ENCODE assay signal across 29 cellular contexts in genomic region chr20:49335456-49335855, GRCh38.
"Had no signal": no experiment of that assay in that cellular context is flagged by ENCODE, and none has a peak within 500 bp of the region (broad histone marks: within the 10 kb centered on the region; RNA-seq: fewer than 3 reads in every experiment).

No MANE protein-coding gene starts in this region.

- H3K4me1 ChIP-seq: suprapubic skin, testis, thyroid gland, tibial nerve, transverse colon, upper lobe of left lung, upper lobe of right lung, uterus, vagina had no signal

- H3K27ac Mint-ChIP-seq: stimulated activated effector memory CD8-positive, alpha-beta T cell treated with anti-CD3 and anti-CD28 coated beads, Interleukin-12 subunit alpha, Interleukin-12 subunit beta, amount 100 ng/mL, for 72 hours; stimulated activated memory B cell treated with anti-CD40 and anti-IgM and Interleukin-4, amounts not matched to agents 10 μg/mL and 1 μg/mL and 100 μg/mL, for 72 hours; stimulated activated naive B cell treated with anti-CD40 and anti-IgM and Interleukin-4, amounts not matched to agents 10 μg/mL and 1 μg/mL and 100 μg/mL, for 72 hours; stimulated activated naive CD8-positive, alpha-beta T cell treated with anti-CD3 and anti-CD28 coated beads, Interleukin-15, amount 100 ng/mL, for 72 hours; stimulated activated naive CD8-positive, alpha-beta T cell treated with anti-CD3 and anti-CD28 coated beads, Interleukin-15, Interleukin-2, amounts not matched to agents 100 ng/mL and 50 ng/mL, for 24 hours; type B pancreatic cell had no signal

- H3K4me3 Mint-ChIP-seq: stimulated activated effector memory CD8-positive, alpha-beta T cell treated with anti-CD3 and anti-CD28 coated beads, Interleukin-12 subunit alpha, Interleukin-12 subunit beta, amount 100 ng/mL, for 72 hours; stimulated activated memory B cell treated with anti-CD40 and anti-IgM and Interleukin-4, amounts not matched to agents 10 μg/mL and 1 μg/mL and 100 μg/mL, for 72 hours; stimulated activated naive B cell treated with anti-CD40 and anti-IgM and Interleukin-4, amounts not matched to agents 10 μg/mL and 1 μg/mL and 100 μg/mL, for 72 hours; stimulated activated naive CD8-positive, alpha-beta T cell treated with anti-CD3 and anti-CD28 coated beads, Interleukin-15, amount 100 ng/mL, for 72 hours; stimulated activated naive CD8-positive, alpha-beta T cell treated with anti-CD3 and anti-CD28 coated beads, Interleukin-15, Interleukin-2, amounts not matched to agents 100 ng/mL and 50 ng/mL, for 24 hours; type B pancreatic cell had no signal

- H3K4me3 ChIP-seq: stomach, suprapubic skin, testis, thoracic aorta, thyroid gland, tibial artery, tibial nerve, transverse colon, upper lobe of left lung, upper lobe of right lung, uterus, vagina had no signal

- H3K9me3 ChIP-seq: stomach, suprapubic skin, testis, thoracic aorta, thyroid gland, tibial artery, tibial nerve, transverse colon, upper lobe of left lung, upper lobe of right lung, uterus, vagina had no signal

- H3K36me3 Mint-ChIP-seq: stimulated activated effector memory CD8-positive, alpha-beta T cell treated with anti-CD3 and anti-CD28 coated beads, Interleukin-12 subunit alpha, Interleukin-12 subunit beta, amount 100 ng/mL, for 72 hours; stimulated activated memory B cell treated with anti-CD40 and anti-IgM and Interleukin-4, amounts not matched to agents 10 μg/mL and 1 μg/mL and 100 μg/mL, for 72 hours; stimulated activated naive B cell treated with anti-CD40 and anti-IgM and Interleukin-4, amounts not matched to agents 10 μg/mL and 1 μg/mL and 100 μg/mL, for 72 hours; type B pancreatic cell had no signal

- H3K36me3 ChIP-seq: stomach, suprapubic skin, thoracic aorta, thyroid gland, tibial artery, tibial nerve, transverse colon, upper lobe of left lung, upper lobe of right lung, uterus, vagina had no signal

- H3K4me1 Mint-ChIP-seq: stimulated activated effector memory CD8-positive, alpha-beta T cell treated with anti-CD3 and anti-CD28 coated beads, Interleukin-12 subunit alpha, Interleukin-12 subunit beta, amount 100 ng/mL, for 72 hours; stimulated activated memory B cell treated with anti-CD40 and anti-IgM and Interleukin-4, amounts not matched to agents 10 μg/mL and 1 μg/mL and 100 μg/mL, for 72 hours; stimulated activated naive CD8-positive, alpha-beta T cell treated with anti-CD3 and anti-CD28 coated beads, Interleukin-15, amount 100 ng/mL, for 72 hours had no signal

- ATAC-seq: stimulated activated effector memory CD8-positive, alpha-beta T cell treated with anti-CD3 and anti-CD28 coated beads, Interleukin-12 subunit alpha, Interleukin-12 subunit beta, amount 100 ng/mL, for 72 hours; stimulated activated memory B cell treated with anti-CD40 and anti-IgM and Interleukin-4, amounts not matched to agents 10 μg/mL and 1 μg/mL and 100 μg/mL, for 72 hours; stimulated activated naive B cell treated with anti-CD40 and anti-IgM and Interleukin-4, amounts not matched to agents 10 μg/mL and 1 μg/mL and 100 μg/mL, for 72 hours; stimulated activated naive CD8-positive, alpha-beta T cell treated with anti-CD3 and anti-CD28 coated beads, Interleukin-15, amount 100 ng/mL, for 72 hours; stimulated activated naive CD8-positive, alpha-beta T cell treated with anti-CD3 and anti-CD28 coated beads, Interleukin-15, Interleukin-2, amounts not matched to agents 100 U/mL and 50 U/mL, for 24 hours; upper lobe of right lung had no signal

- FAIRE-seq: urothelium cell line had no signal

- H3K27me3 ChIP-seq: testis, thyroid gland, transverse colon, upper lobe of left lung, uterus, vagina had no signal

- DNase-seq: stimulated activated CD4-positive, alpha-beta T cell treated with anti-CD3 and anti-CD28 coated beads, Interleukin-2, amount 100 ng/mL, for 48 hours; stimulated activated CD4-positive, alpha-beta T cell treated with anti-CD3 and anti-CD28 coated beads, Interleukin-4, amount 100 ng/mL, for 1 hour; stimulated activated CD4-positive, alpha-beta T cell treated with anti-CD3 and anti-CD28 coated beads, Interleukin-4, amount 100 ng/mL, for 24 hours; stimulated activated CD4-positive, alpha-beta T cell treated with anti-CD3 and anti-CD28 coated beads, Interleukin-4, amount 100 ng/mL, for 4 hours; stimulated activated CD8-positive, alpha-beta memory T cell treated with anti-CD3 and anti-CD28 coated beads, Interleukin-4, amount 100 ng/mL, for 48 hours; stimulated activated naive B cell treated with anti-CD40 and anti-IgM and Interleukin-4, amounts not matched to agents 10 μg/mL and 1 μg/mL and 100 μg/mL, for 72 hours; stimulated activated naive CD4-positive, alpha-beta T cell; stimulated activated naive CD4-positive, alpha-beta T cell treated with Interleukin-2 at 50 U/mL for 16 hours; stimulated activated naive CD8-positive, alpha-beta T cell treated with anti-CD3 and anti-CD28 coated beads, Interleukin-15, amount 100 ng/mL, for 72 hours; stimulated activated naive CD8-positive, alpha-beta T cell treated with anti-CD3 and anti-CD28 coated beads, Interleukin-15, Interleukin-2, amounts not matched to agents 100 U/mL and 50 U/mL, for 24 hours; stomach; substantia nigra; testis; thyroid gland; tibial artery; transverse colon; trophoblast cell; upper lobe of right lung; uterus had no signal

- H3K9me3 Mint-ChIP-seq: stimulated activated effector memory CD8-positive, alpha-beta T cell treated with anti-CD3 and anti-CD28 coated beads, Interleukin-12 subunit alpha, Interleukin-12 subunit beta, amount 100 ng/mL, for 72 hours; stimulated activated memory B cell treated with anti-CD40 and anti-IgM and Interleukin-4, amounts not matched to agents 10 μg/mL and 1 μg/mL and 100 μg/mL, for 72 hours; stimulated activated naive B cell treated with anti-CD40 and anti-IgM and Interleukin-4, amounts not matched to agents 10 μg/mL and 1 μg/mL and 100 μg/mL, for 72 hours; stimulated activated naive CD8-positive, alpha-beta T cell treated with anti-CD3 and anti-CD28 coated beads, Interleukin-15, amount 100 ng/mL, for 72 hours; stimulated activated naive CD8-positive, alpha-beta T cell treated with anti-CD3 and anti-CD28 coated beads, Interleukin-15, Interleukin-2, amounts not matched to agents 100 ng/mL and 50 ng/mL, for 24 hours; type B pancreatic cell had no signal

- H3K27ac ChIP-seq: stomach, suprapubic skin, testis, thoracic aorta, thyroid gland, tibial artery, tibial nerve, transverse colon, upper lobe of left lung, upper lobe of right lung, uterus, vagina had no signal
